Comparison of ENCODE assay signal across 1 cellular context in the genomic region with DNA sequence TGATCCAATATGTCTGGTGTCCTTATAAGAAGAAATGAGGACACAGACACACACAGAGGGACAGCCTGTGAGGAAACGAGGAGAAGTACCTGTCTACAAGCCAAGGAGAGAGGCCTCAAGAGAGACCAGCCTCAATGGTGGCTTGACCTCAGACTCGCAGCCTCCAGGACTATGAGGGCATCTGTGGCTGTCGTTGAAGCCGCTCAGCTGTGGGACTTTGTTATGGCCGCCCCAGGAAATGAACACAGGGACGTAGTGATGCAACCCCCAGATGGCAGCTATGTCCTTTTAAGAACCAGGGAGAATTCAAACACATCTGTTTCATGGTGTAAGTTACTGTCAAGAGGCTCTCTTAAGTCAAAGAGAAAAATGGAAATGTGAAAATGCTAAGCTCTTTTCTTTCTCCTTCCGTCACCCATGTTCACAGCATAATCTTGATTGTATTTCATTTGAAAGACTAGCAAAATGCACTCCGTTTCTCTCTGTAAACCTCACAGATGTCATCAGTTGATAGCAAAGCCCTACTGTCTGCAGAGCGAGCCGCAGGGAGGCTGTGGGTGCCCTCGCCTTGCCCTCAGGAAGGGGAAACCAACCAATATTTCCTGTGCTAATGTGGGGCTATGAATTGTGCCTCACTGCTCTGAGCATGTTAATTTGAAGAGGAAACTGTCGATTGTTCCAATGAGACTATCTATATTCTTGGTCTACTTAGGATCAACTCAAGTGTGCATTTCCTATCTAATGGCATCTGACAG.
TF ChIP-seq lines count a peak whose summit lies in the region.

No MANE protein-coding gene starts in this region.

TF ChIP-seq in K562, 482 proteins besides CTCF, POLR2A, EP300 and RAD21:
- TF ChIP-seq ZNF354B (CRISPR knock-in tag; IDR thresholded peaks at IDR 0.05) (no peak), CEBPG (CRISPR knock-in tag; IDR thresholded peaks at IDR 0.05) (no peak), CEBPG (tag; conservative IDR thresholded peaks at IDR 0.05 in 1 of 2, IDR thresholded peaks at IDR 0.05 in 1 of 2) (peak; percentile 27 to 42; a peak in 2 of 4 replicates), ZNF347 (CRISPR knock-in tag; IDR thresholded peaks at IDR 0.05; ENCODE audit: low read depth) (no peak), CREB1 (IDR thresholded peaks at IDR 0.05) (no peak), CREB1 (CRISPR knock-in tag; IDR thresholded peaks at IDR 0.05) (no peak), ZNF311 (CRISPR knock-in tag; IDR thresholded peaks at IDR 0.05) (no peak), LARP7 (IDR thresholded peaks at IDR 0.05) (no peak), ATF3 (IDR thresholded peaks at IDR 0.05) (peak; percentile 46; the same call in 1 of the 2 replicates), ATF3 (CRISPR knock-in tag; conservative IDR thresholded peaks at IDR 0.05) (no peak)
- TF ChIP-seq, protein P1, sequence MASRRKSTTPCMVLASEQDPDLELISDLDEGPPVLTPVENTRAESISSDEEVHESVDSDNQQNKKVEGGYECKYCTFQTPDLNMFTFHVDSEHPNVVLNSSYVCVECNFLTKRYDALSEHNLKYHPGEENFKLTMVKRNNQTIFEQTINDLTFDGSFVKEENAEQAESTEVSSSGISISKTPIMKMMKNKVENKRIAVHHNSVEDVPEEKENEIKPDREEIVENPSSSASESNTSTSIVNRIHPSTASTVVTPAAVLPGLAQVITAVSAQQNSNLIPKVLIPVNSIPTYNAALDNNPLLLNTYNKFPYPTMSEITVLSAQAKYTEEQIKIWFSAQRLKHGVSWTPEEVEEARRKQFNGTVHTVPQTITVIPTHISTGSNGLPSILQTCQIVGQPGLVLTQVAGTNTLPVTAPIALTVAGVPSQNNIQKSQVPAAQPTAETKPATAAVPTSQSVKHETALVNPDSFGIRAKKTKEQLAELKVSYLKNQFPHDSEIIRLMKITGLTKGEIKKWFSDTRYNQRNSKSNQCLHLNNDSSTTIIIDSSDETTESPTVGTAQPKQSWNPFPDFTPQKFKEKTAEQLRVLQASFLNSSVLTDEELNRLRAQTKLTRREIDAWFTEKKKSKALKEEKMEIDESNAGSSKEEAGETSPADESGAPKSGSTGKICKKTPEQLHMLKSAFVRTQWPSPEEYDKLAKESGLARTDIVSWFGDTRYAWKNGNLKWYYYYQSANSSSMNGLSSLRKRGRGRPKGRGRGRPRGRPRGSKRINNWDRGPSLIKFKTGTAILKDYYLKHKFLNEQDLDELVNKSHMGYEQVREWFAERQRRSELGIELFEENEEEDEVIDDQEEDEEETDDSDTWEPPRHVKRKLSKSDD (conservative IDR thresholded peaks at IDR 0.05; ENCODE audit: low read length) = no peak
- TF ChIP-seq, protein P2, sequence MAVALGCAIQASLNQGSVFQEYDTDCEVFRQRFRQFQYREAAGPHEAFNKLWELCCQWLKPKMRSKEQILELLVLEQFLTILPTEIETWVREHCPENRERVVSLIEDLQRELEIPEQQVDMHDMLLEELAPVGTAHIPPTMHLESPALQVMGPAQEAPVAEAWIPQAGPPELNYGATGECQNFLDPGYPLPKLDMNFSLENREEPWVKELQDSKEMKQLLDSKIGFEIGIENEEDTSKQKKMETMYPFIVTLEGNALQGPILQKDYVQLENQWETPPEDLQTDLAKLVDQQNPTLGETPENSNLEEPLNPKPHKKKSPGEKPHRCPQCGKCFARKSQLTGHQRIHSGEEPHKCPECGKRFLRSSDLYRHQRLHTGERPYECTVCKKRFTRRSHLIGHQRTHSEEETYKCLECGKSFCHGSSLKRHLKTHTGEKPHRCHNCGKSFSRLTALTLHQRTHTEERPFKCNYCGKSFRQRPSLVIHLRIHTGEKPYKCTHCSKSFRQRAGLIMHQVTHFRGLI (CRISPR knock-in tag; IDR thresholded peaks at IDR 0.05) = no peak
